Comparison of ENCODE assay signal across 8 cellular contexts in the genomic region with DNA sequence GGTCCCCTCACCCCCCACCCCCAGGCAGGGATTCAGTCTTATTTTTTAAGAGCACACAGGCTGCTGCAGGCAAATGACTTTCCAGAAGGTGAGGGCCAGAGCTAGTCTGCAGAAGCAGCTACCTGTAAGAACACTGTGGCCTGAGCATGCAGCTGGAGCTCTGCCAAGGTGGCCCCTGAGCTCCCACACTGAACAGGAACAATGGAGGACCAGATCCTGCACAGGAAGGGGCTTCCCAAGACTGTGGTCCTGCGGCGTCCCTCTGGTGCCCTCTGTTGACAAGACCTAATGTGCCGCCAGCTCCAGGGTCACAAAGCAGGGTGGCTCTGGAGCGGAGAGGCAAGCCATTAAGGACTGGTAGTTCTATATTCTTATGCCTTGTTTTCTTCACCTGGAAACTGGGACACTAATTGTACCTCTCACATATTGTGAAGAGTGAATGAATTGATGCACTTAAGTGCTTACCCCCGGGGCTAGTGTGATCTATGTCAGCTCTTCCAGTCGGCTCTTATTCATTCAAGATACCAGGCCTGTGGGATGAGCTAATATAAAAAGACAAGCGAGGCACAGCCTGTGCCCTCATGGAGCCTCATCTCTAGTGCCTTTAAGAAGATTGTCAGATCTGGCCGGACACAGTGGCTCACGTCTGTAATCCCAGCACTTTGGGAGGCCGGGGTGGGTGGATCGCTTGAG.
DNase-seq lines count a peak whose midpoint lies in the region; ATAC-seq and TF ChIP-seq lines count a peak whose summit lies in the region.

No MANE protein-coding gene starts in this region.

- no peaks in the 10 kb centered on the region for H3K4me1 Mint-ChIP-seq in T-helper 2 cell treated with Interferon-gamma antibody and Interleukin-4, amounts not matched to agents 5 μg/mL and 100 μg/mL, for 36 hours (ENCODE audit: low read depth)

- no peak for ATAC-seq in HG03521 (IDR thresholded peaks at IDR 0.05; ENCODE audit: unreplicated experiment)

- no CpG with 5 or more reads among the region's 11 CpGs for WGBS in iPS DF 6.9 (ENCODE audit: insufficient coverage, insufficient read length)

- no peaks in the 10 kb centered on the region for H3K27me3 ChIP-seq in iPS DF 6.9 (ENCODE audit: control insufficient read depth, insufficient read depth, low read length)

- H3K27me3 Mint-ChIP-seq in T-helper 2 cell treated with Interferon-gamma antibody and Interleukin-4, amounts not matched to agents 5 μg/mL and 100 μg/mL, for 36 hours (ENCODE audit: low read depth) = peaks cover 15% of the 10 kb centered on the region

- H3K4me3 ChIP-seq in iPS DF 6.9 (ENCODE audit: low read length) = no peak overlapping the region

- H3K27ac ChIP-seq in iPS DF 6.9 (ENCODE audit: low read length) = no peak overlapping the region

- no peak overlapping the region for H3K4me3 Mint-ChIP-seq in T-helper 2 cell treated with Interferon-gamma antibody and Interleukin-4, amounts not matched to agents 5 μg/mL and 100 μg/mL, for 36 hours

- H3K27ac Mint-ChIP-seq in T-helper 2 cell treated with Interferon-gamma antibody and Interleukin-4, amounts not matched to agents 5 μg/mL and 100 μg/mL, for 36 hours = no peak overlapping the region

- H3K9me3 ChIP-seq in iPS DF 6.9 (ENCODE audit: control insufficient read depth, insufficient read depth, low read length) = no peaks in the 10 kb centered on the region

- H3K36me3 ChIP-seq in iPS DF 6.9 (ENCODE audit: control insufficient read depth, insufficient read depth, low read length) = no peaks in the 10 kb centered on the region

- TF ChIP-seq CTCF in GM20000 (IDR thresholded peaks at IDR 0.05; ENCODE audit: extremely low read depth, missing control alignments) = peak; percentile 8

- no peaks in the 10 kb centered on the region for H3K4me1 ChIP-seq in iPS DF 6.9 (ENCODE audit: control insufficient read depth, insufficient read depth, low read length)

- no peaks in the 10 kb centered on the region for H3K36me3 Mint-ChIP-seq in T-helper 2 cell treated with Interferon-gamma antibody and Interleukin-4, amounts not matched to agents 5 μg/mL and 100 μg/mL, for 36 hours (ENCODE audit: low read depth)

- DNase-seq in AG20443 (ENCODE audit: low spot score) (peak; percentile 77), GM20000 (ENCODE audit: low spot score) (peak; percentile 66), NCI-H2171 (lab: John Stamatoyannopoulos, UW) (peak; percentile 45), iPS DF 6.9 (ENCODE audit: low read depth, low spot score) (peak; percentile 77)
- DNase-seq in activated naive CD4-positive, alpha-beta T cell treated with anti-CD3 and anti-CD28 coated beads, Interleukin-2, amount 50 U/mL, for 16 hours = peak; percentile 14
- DNase-seq in stimulated activated CD4-positive, alpha-beta T cell treated with anti-CD3 and anti-CD28 coated beads, Interleukin-4, amount 100 ng/mL, for 24 hours = peak; percentile 20
- no peak for DNase-seq in T-helper 2 cell treated with Interferon-gamma antibody and Interleukin-4, amounts not matched to agents 5 μg/mL and 100 μg/mL, for 36 hours (ENCODE audit: low spot score)

- no peaks in the 10 kb centered on the region for H3K9me3 Mint-ChIP-seq in T-helper 2 cell treated with Interferon-gamma antibody and Interleukin-4, amounts not matched to agents 5 μg/mL and 100 μg/mL, for 36 hours
